8 cellular contexts compared by ENCODE assay signal in genomic region chr5:58891072-58891970, GRCh38.
DNase-seq lines count a peak whose midpoint lies in the region; ATAC-seq and TF ChIP-seq lines count a peak whose summit lies in the region.

No MANE protein-coding gene starts in this region.

- H3K36me3 Mint-ChIP-seq in naive B cell: no peaks in the 10 kb centered on the region
- H3K36me3 Mint-ChIP-seq in stimulated activated effector memory CD8-positive, alpha-beta T cell treated with anti-CD3 and anti-CD28 coated beads, Interleukin-12 subunit alpha, Interleukin-12 subunit beta, amount 100 ng/mL, for 72 hours: no peaks in the 10 kb centered on the region

- H3K4me3 Mint-ChIP-seq in naive B cell: peak overlapping the region in 2 of 8 donors; percentile 21 to 49
- peak overlapping the region; percentile 63 for H3K4me3 Mint-ChIP-seq in stimulated activated effector memory CD8-positive, alpha-beta T cell treated with anti-CD3 and anti-CD28 coated beads, Interleukin-12 subunit alpha, Interleukin-12 subunit beta, amount 100 ng/mL, for 72 hours

- no peak overlapping the region for H3K27ac ChIP-seq in OCI-LY1 (ENCODE audit: low read depth, low read length, poor library complexity, severe bottlenecking)

- no peaks in the 10 kb centered on the region for H3K27me3 ChIP-seq in OCI-LY1 (ENCODE audit: insufficient read depth, low read length)

- no peak overlapping the region for H3K4me2 ChIP-seq in OCI-LY1 (ENCODE audit: low read length)

- no peaks in the 10 kb centered on the region for H3K9me2 ChIP-seq in OCI-LY1 (ENCODE audit: low read depth, low read length)

- no peaks in the 10 kb centered on the region for H3K4me1 ChIP-seq in OCI-LY1 (ENCODE audit: insufficient read depth, low read length, severe bottlenecking)

- peaks cover 15 to 42% (median 32%) of the 10 kb centered on the region in 3 donors for H3K27me3 Mint-ChIP-seq in naive B cell

- TF ChIP-seq CTCF in OCI-LY1 (IDR thresholded peaks at IDR 0.05; ENCODE audit: low read length): peak; percentile 63

- H4K20me1 ChIP-seq in OCI-LY1 (ENCODE audit: insufficient read depth, low read length): no peaks in the 10 kb centered on the region

- H3F3A ChIP-seq in OCI-LY1 (ENCODE audit: insufficient read depth, low read length): no peaks in the 10 kb centered on the region

- peak; percentile 32 for DNase-seq in GM04504 (ENCODE audit: low read depth)
- peak; percentile 52 for DNase-seq in activated T-cell treated with anti-CD3 and anti-CD28 coated beads for 24 hours (ENCODE audit: low read depth)
- peak; percentile 29 to 48 for DNase-seq in erythroblast (lab: John Stamatoyannopoulos, UW)
- DNase-seq in naive B cell: peak; percentile 29
- DNase-seq in stimulated activated effector memory CD8-positive, alpha-beta T cell treated with anti-CD3 and anti-CD28 coated beads, Interleukin-12 subunit alpha, Interleukin-12 subunit beta, amount 100 ng/mL, for 72 hours (ENCODE audit: low spot score in 2 of 2): peak; percentile 37 to 80
- DNase-seq in NK-92 treated with Interleukin-12 subunit alpha and Interleukin-12 subunit beta, amount 100 ng/mL, for 24 hours (lab: John Stamatoyannopoulos, UW): no peak

- ATAC-seq in HG03025 (IDR thresholded peaks at IDR 0.05; ENCODE audit: low FRiP score, unreplicated experiment) (peak; percentile 49), naive B cell (ENCODE audit: low read depth in 2 of 2) (peak; percentile 50 to 55)
- peak; percentile 71 for ATAC-seq in stimulated activated effector memory CD8-positive, alpha-beta T cell treated with anti-CD3 and anti-CD28 coated beads, Interleukin-12 subunit alpha, Interleukin-12 subunit beta, amount 100 ng/mL, for 72 hours

- no peaks in the 10 kb centered on the region for H3K79me2 ChIP-seq in OCI-LY1 (ENCODE audit: insufficient read depth, low read length)

- H2AFZ ChIP-seq in OCI-LY1 (ENCODE audit: low read length): no peak overlapping the region

- H3K9ac ChIP-seq in OCI-LY1 (ENCODE audit: low read length): no peak overlapping the region

- H3K4me1 Mint-ChIP-seq in naive B cell: peaks cover 7 to 11% (median 9%) of the 10 kb centered on the region in 3 donors
- peaks cover 43% of the 10 kb centered on the region for H3K4me1 Mint-ChIP-seq in stimulated activated effector memory CD8-positive, alpha-beta T cell treated with anti-CD3 and anti-CD28 coated beads, Interleukin-12 subunit alpha, Interleukin-12 subunit beta, amount 100 ng/mL, for 72 hours

- H3K9me3 ChIP-seq in OCI-LY1 (ENCODE audit: low read length): no peaks in the 10 kb centered on the region

- no peak overlapping the region for H3K4me3 ChIP-seq in OCI-LY1 (ENCODE audit: low read depth, low read length, poor library complexity, severe bottlenecking)

- H3K36me3 ChIP-seq in OCI-LY1 (ENCODE audit: insufficient read depth, low read length): no peaks in the 10 kb centered on the region

- no peaks in the 10 kb centered on the region for H3K9me3 Mint-ChIP-seq in naive B cell
- H3K9me3 Mint-ChIP-seq in stimulated activated effector memory CD8-positive, alpha-beta T cell treated with anti-CD3 and anti-CD28 coated beads, Interleukin-12 subunit alpha, Interleukin-12 subunit beta, amount 100 ng/mL, for 72 hours: no peaks in the 10 kb centered on the region

- TF ChIP-seq POLR2A in erythroblast (IDR thresholded peaks at IDR 0.05; ENCODE audit: low read length): no peak

- peak overlapping the region in 1 of 6 donors; percentile 15 for H3K27ac Mint-ChIP-seq in naive B cell
- H3K27ac Mint-ChIP-seq in stimulated activated effector memory CD8-positive, alpha-beta T cell treated with anti-CD3 and anti-CD28 coated beads, Interleukin-12 subunit alpha, Interleukin-12 subunit beta, amount 100 ng/mL, for 72 hours: peak overlapping the region; percentile 75
